Comparison of ENCODE assay signal across 4 cellular contexts in the genomic region with DNA sequence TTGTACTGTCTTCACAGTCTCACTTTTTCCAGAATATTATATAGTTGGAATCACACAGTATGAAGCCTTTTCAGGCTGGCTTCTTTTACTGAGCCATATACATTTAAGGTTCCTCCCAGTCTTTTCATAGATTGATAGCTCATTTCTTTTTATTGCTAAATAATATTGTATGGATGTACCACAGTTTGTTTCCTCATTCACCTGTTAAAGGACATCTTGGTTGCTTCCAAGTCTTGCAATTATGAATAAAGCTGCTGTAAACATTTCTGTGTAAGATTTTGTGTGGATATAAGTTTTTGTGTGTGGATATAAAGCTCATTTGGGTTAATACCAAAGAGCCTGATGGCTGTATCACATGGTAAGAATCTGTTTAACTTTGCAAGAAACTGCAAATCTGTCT. TPM values are rescaled to one million over a fixed set of nuclear protein-coding genes. Genes with fewer than 3 reads are reported as not detected.
"Had no signal": no experiment of that assay in that cellular context is flagged by ENCODE, and none has a peak within 500 bp of the region (broad histone marks: within the 10 kb centered on the region; RNA-seq: fewer than 3 reads in every experiment).

No MANE protein-coding gene starts in this region.

- H3K4me3 ChIP-seq: GM12878 had no signal

- DNase-seq: GDM1, GF-D8 had no signal

- ATAC-seq: GM12878 had no signal

RNA-seq across cellular contexts. Expression of a gene that starts 24.5 kb away (rescaled TPM):
- total RNA-seq: G401, GM12878 had no signal

RNA-seq across cellular contexts. Expression of a gene that starts 56.3 kb away (rescaled TPM):
- total RNA-seq: G401 had no signal
